Comparison of ENCODE assay signal across 9 cellular contexts in genomic region chrX:98191003-98191402, GRCh38.
"Had no signal": no experiment of that assay in that cellular context is flagged by ENCODE, and none has a peak within 500 bp of the region (broad histone marks: within the 10 kb centered on the region; RNA-seq: fewer than 3 reads in every experiment).

No MANE protein-coding gene starts in this region.

- H3K27ac ChIP-seq: HL-60, KMS-11 had no signal

- H3K4me3 ChIP-seq: K562 had no signal

- FAIRE-seq: HTR-8/SVneo, K562 had no signal

- H3K4me3 Mint-ChIP-seq: IgD-negative memory B cell had no signal

- ATAC-seq: K562 had no signal

- DNase-seq: IMR-90, Karpas-422, KBM-7, KG1 had no signal

- H3K4me2 ChIP-seq: KMS-11 had no signal

- H3K9ac ChIP-seq: KMS-11 had no signal

- H3K27me3 Mint-ChIP-seq: IgD-negative memory B cell had no signal

- H3K36me3 Mint-ChIP-seq: IgD-negative memory B cell had no signal

- H3K4me1 Mint-ChIP-seq: IgD-negative memory B cell had no signal

- H3K27ac Mint-ChIP-seq: IgD-negative memory B cell had no signal
